18 cellular contexts compared by ENCODE assay signal in genomic region chr9:93897075-93897970, GRCh38. TPM values are rescaled to one million over a fixed set of nuclear protein-coding genes. Genes with fewer than 3 reads are reported as not detected.
DNase-seq lines count a peak whose midpoint lies in the region; ATAC-seq and TF ChIP-seq lines count a peak whose summit lies in the region.
"Had no signal": no experiment of that assay in that cellular context is flagged by ENCODE, and none has a peak within 500 bp of the region (broad histone marks: within the 10 kb centered on the region; RNA-seq: fewer than 3 reads in every experiment).

No MANE protein-coding gene starts in this region.

- peaks cover 11% of the 10 kb centered on the region for H3K4me1 Mint-ChIP-seq in T-helper 1 cell treated with Interleukin-12 subunit alpha and Interleukin-12 subunit beta and Interleukin-4 antibody, amounts not matched to agents 30 μg/mL and 1 μg/mL, for 36 hours (ENCODE audit: low read depth)
- peaks cover 28% of the 10 kb centered on the region for H3K4me1 Mint-ChIP-seq in CD4-positive, alpha-beta T cell (ENCODE audit: low read depth)
- peaks cover 14% of the 10 kb centered on the region for H3K4me1 Mint-ChIP-seq in activated T-cell treated with anti-CD3 and anti-CD28 coated beads, Interleukin-2, amount 50 U/mL, for 72 hours (ENCODE audit: low read depth)
- H3K4me1 Mint-ChIP-seq in naive thymus-derived CD8-positive, alpha-beta T cell, result peaks cover 17 to 28% (median 23%) of the 10 kb centered on the region in 4 donors

- H3K4me1 ChIP-seq in HAP-1, result no peaks in the 10 kb centered on the region
- H3K4me1 ChIP-seq: gastroesophageal sphincter, SJCRH30 had no signal

- H3K9me3 Mint-ChIP-seq in T-helper 1 cell treated with Interleukin-12 subunit alpha and Interleukin-12 subunit beta and Interleukin-4 antibody, amounts not matched to agents 30 μg/mL and 1 μg/mL, for 36 hours, result peaks cover 15% of the 10 kb centered on the region
- peaks cover 3% of the 10 kb centered on the region for H3K9me3 Mint-ChIP-seq in CD4-positive, alpha-beta T cell
- no peaks in the 10 kb centered on the region for H3K9me3 Mint-ChIP-seq in activated T-cell treated with anti-CD3 and anti-CD28 coated beads, Interleukin-2, amount 50 U/mL, for 72 hours
- H3K9me3 Mint-ChIP-seq in naive thymus-derived CD8-positive, alpha-beta T cell, result peaks cover 0 to 13% (median 5%) of the 10 kb centered on the region in 9 donors

- no peak overlapping the region for H3K27ac ChIP-seq in CD4-positive, alpha-beta T cell (ENCODE audit: low read depth, low read length)
- H3K27ac ChIP-seq: gastroesophageal sphincter, SJCRH30 had no signal

- H3K27ac Mint-ChIP-seq in T-helper 1 cell treated with Interleukin-12 subunit alpha and Interleukin-12 subunit beta and Interleukin-4 antibody, amounts not matched to agents 30 μg/mL and 1 μg/mL, for 36 hours, result peak overlapping the region; percentile 26
- H3K27ac Mint-ChIP-seq in CD4-positive, alpha-beta T cell, result peak overlapping the region; percentile 76
- H3K27ac Mint-ChIP-seq in activated T-cell treated with anti-CD3 and anti-CD28 coated beads, Interleukin-2, amount 50 U/mL, for 72 hours, result peak overlapping the region; percentile 26
- peak overlapping the region; percentile 71 to 95 (median 90) for H3K27ac Mint-ChIP-seq in naive thymus-derived CD8-positive, alpha-beta T cell

- POLR2A ChIA-PET in CD4-positive, alpha-beta T cell (lab: Charles Lee), result no interaction called here
- POLR2A ChIA-PET in naive thymus-derived CD8-positive, alpha-beta T cell (lab: Charles Lee), result interaction anchor here (1.3 to 1.6 kb wide), 2 partner anchors 12 to 331 kb away, joined by 3 to 4 read pairs; no protein-coding TSS in a partner anchor

- no peaks in the 10 kb centered on the region for H3K27me3 ChIP-seq in CD4-positive, alpha-beta T cell (ENCODE audit: control insufficient read depth, insufficient read depth, low read length)
- no peaks in the 10 kb centered on the region for H3K27me3 ChIP-seq in HAP-1 (ENCODE audit: low read depth)
- H3K27me3 ChIP-seq: gastroesophageal sphincter had no signal

- no peaks in the 10 kb centered on the region for H3K36me3 ChIP-seq in HAP-1 (replicated peaks)
- H3K36me3 ChIP-seq: gastroesophageal sphincter, SJCRH30 had no signal

- H3K27me3 Mint-ChIP-seq in T-helper 1 cell treated with Interleukin-12 subunit alpha and Interleukin-12 subunit beta and Interleukin-4 antibody, amounts not matched to agents 30 μg/mL and 1 μg/mL, for 36 hours (ENCODE audit: low read depth), result no peaks in the 10 kb centered on the region
- H3K27me3 Mint-ChIP-seq in CD4-positive, alpha-beta T cell, result no peaks in the 10 kb centered on the region
- H3K27me3 Mint-ChIP-seq in activated T-cell treated with anti-CD3 and anti-CD28 coated beads, Interleukin-2, amount 50 U/mL, for 72 hours (ENCODE audit: low read depth), result no peaks in the 10 kb centered on the region
- H3K27me3 Mint-ChIP-seq in naive thymus-derived CD8-positive, alpha-beta T cell, result peaks cover 0 to 1% (median 0%) of the 10 kb centered on the region in 5 donors

- DNase-seq in T-helper 1 cell (no peak), HAP-1 (ENCODE audit: low spot score in 2 of 2) (no peak), inferior parietal cortex (ENCODE audit: extremely low spot score) (no peak), NCI-H345 (lab: John Stamatoyannopoulos, UW) (no peak)
- DNase-seq in CD4-positive, alpha-beta T cell, result peak in 1 of 10 experiments; percentile 25
- no peak for DNase-seq in activated T-cell treated with anti-CD3 and anti-CD28 coated beads, Interleukin-2, amount 50 U/mL, for 72 hours
- peak in 1 of 10 donors; percentile 14 for DNase-seq in naive thymus-derived CD8-positive, alpha-beta T cell
- DNase-seq: 8988T, EL, NCI-H1930, NCI-H510A treated with DMSO at 0.1 percent for 48 hours, right cardiac atrium had no signal

- H3K4me3 ChIP-seq in HAP-1, result no peak overlapping the region
- H3K4me3 ChIP-seq: gastroesophageal sphincter, SJCRH30 had no signal

- CTCF ChIA-PET in CD4-positive, alpha-beta T cell (lab: Charles Lee), result no interaction called here

- TF ChIP-seq CTCF in CD4-positive, alpha-beta T cell (IDR thresholded peaks at IDR 0.05), result no peak

- no peaks in the 10 kb centered on the region for H3K9me3 ChIP-seq in CD4-positive, alpha-beta T cell (ENCODE audit: control insufficient read depth, low read length)
- H3K9me3 ChIP-seq in HAP-1, result peaks cover 6% of the 10 kb centered on the region; the same call in 1 of the 2 replicates
- H3K9me3 ChIP-seq: SJCRH30 had no signal

- H3K4me3 Mint-ChIP-seq in T-helper 1 cell treated with Interleukin-12 subunit alpha and Interleukin-12 subunit beta and Interleukin-4 antibody, amounts not matched to agents 30 μg/mL and 1 μg/mL, for 36 hours, result no peak overlapping the region
- H3K4me3 Mint-ChIP-seq in CD4-positive, alpha-beta T cell, result peak overlapping the region; percentile 39
- H3K4me3 Mint-ChIP-seq in activated T-cell treated with anti-CD3 and anti-CD28 coated beads, Interleukin-2, amount 50 U/mL, for 72 hours, result no peak overlapping the region
- H3K4me3 Mint-ChIP-seq in naive thymus-derived CD8-positive, alpha-beta T cell, result peak overlapping the region in 7 of 10 donors; percentile 50 to 74 (median 62)

- in situ Hi-C loops in HAP-1 (cut with MboI; ENCODE audit: low sequenced_read_pairs), result no loop called here

- intact Hi-C loops in CD4-positive, alpha-beta T cell (cut with DNase I, micrococcal nuclease), result no loop called here

- H3K36me3 Mint-ChIP-seq in T-helper 1 cell treated with Interleukin-12 subunit alpha and Interleukin-12 subunit beta and Interleukin-4 antibody, amounts not matched to agents 30 μg/mL and 1 μg/mL, for 36 hours (ENCODE audit: low read depth), result no peaks in the 10 kb centered on the region
- no peaks in the 10 kb centered on the region for H3K36me3 Mint-ChIP-seq in CD4-positive, alpha-beta T cell (ENCODE audit: low read depth)
- peaks cover 0 to 4% of the 10 kb centered on the region in 2 donors for H3K36me3 Mint-ChIP-seq in activated T-cell treated with anti-CD3 and anti-CD28 coated beads, Interleukin-2, amount 50 U/mL, for 72 hours (ENCODE audit: insufficient read depth in 2 of 2)
- peaks cover 0 to 8% (median 0%) of the 10 kb centered on the region in 3 donors for H3K36me3 Mint-ChIP-seq in naive thymus-derived CD8-positive, alpha-beta T cell

- no peak for ATAC-seq in CD4-positive, alpha-beta T cell (ENCODE audit: poor library complexity)
- ATAC-seq in activated T-cell treated with anti-CD3 and anti-CD28 coated beads, Interleukin-2, amount 50 U/mL, for 72 hours (replicated peaks in 1 of 2), result no peak
- no peak for ATAC-seq in naive thymus-derived CD8-positive, alpha-beta T cell
- ATAC-seq: gastroesophageal sphincter, right cardiac atrium had no signal

RNA-seq across cellular contexts. Expression of gene BARX1, which starts 57.8 kb away (rescaled TPM):
- total RNA-seq in CD4-positive, alpha-beta T cell, result under 1 TPM; 0.17 to 0.33 TPM
- 1 to 10 TPM in 1 of 2 donors, under 1 TPM in 1; 0.38 to 1.7 TPM for total RNA-seq in activated T-cell treated with anti-CD3 and anti-CD28 coated beads, Interleukin-2, amount 50 U/mL, for 72 hours
- not detected for total RNA-seq in naive thymus-derived CD8-positive, alpha-beta T cell
- polyA plus RNA-seq in naive thymus-derived CD8-positive, alpha-beta T cell, result not detected
- total RNA-seq: OCI-LY7, right cardiac atrium, SJCRH30, temporal lobe had no signal
- polyA plus RNA-seq: neural cell, right cardiac atrium had no signal

Comparison
In these comparisons a context has a peak if more than half of its experiments do, and no peak if none do; other contexts are left out.
1. H3K27ac Mint-ChIP-seq: peak in every context shown above with its lines; median percentile 90 in naive thymus-derived CD8-positive, alpha-beta T cell; 76 in CD4-positive, alpha-beta T cell; 26 in T-helper 1 cell treated with Interleukin-12 subunit alpha and Interleukin-12 subunit beta and Interleukin-4 antibody, amounts not matched to agents 30 μg/mL and 1 μg/mL, for 36 hours; 26 in activated T-cell treated with anti-CD3 and anti-CD28 coated beads, Interleukin-2, amount 50 U/mL, for 72 hours.
2. H3K4me3 Mint-ChIP-seq: peak in CD4-positive, alpha-beta T cell (single experiment) and naive thymus-derived CD8-positive, alpha-beta T cell (7 of 10); none in T-helper 1 cell treated with Interleukin-12 subunit alpha and Interleukin-12 subunit beta and Interleukin-4 antibody, amounts not matched to agents 30 μg/mL and 1 μg/mL, for 36 hours (single experiment) and activated T-cell treated with anti-CD3 and anti-CD28 coated beads, Interleukin-2, amount 50 U/mL, for 72 hours (0 of 2).